13 cellular contexts compared by ENCODE assay signal in the genomic region with DNA sequence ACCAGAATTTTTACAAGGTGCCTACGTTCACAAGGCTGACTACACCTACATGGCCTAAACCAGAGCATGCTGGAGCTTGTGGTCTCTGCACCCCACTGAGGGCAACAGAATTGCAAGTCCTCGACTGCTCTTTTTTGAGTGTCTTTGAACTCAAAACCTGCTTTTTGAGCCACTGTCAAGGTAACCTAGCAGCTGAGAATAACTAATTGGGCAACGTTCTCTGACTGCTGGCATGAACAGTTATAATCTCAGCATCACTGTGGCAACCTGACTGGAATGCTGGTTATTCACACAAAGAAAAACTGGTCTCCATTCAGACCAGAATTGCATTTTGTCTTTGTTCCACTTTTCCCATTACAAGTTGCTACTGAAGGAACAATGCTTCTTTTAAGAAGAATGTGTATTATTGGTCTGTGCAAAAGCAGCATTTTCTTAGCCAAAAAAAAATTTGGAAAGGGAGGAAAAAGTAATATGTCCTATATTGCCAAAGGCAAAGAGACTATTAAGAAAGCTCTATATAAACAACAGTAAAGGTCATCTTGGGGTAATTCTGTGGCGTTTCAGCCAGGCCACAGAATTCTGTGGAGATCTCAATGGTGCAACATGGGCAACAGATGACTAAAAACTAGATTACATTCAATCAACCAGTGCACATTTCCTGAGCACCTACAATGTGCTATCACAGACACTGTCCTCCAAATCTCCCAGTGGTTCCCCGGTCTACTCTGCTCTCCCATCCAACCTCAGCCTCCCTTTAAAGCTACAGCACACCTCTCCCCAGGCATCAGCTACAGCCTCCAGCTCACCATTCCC.
DNase-seq lines count a peak whose midpoint lies in the region; ATAC-seq and TF ChIP-seq lines count a peak whose summit lies in the region.
"Had no signal": no experiment of that assay in that cellular context is flagged by ENCODE, and none has a peak within 500 bp of the region (broad histone marks: within the 10 kb centered on the region; RNA-seq: fewer than 3 reads in every experiment).

No MANE protein-coding gene starts in this region.

- H3K4me3 ChIP-seq in mammary epithelial cell (replicated peaks in 1 of 3; ENCODE audit: insufficient read depth in 1 of 3, low read depth in 2 of 3, low read length in 3 of 3) (no peak overlapping the region), aorta (ENCODE audit: low read length in 2 of 2) (no peak overlapping the region)
- H3K4me3 ChIP-seq: cardiac muscle cell had no signal

- BruUV-seq in mammary epithelial cell (replicated peaks; lab: Mats Ljungman, UMichigan): no TSS peak

- no peaks in the 10 kb centered on the region for H3K9me3 Mint-ChIP-seq in nephron

- no peak overlapping the region for H3K27ac ChIP-seq in mammary epithelial cell (ENCODE audit: insufficient read depth, low read depth, low read length)
- H3K27ac ChIP-seq in aorta (ENCODE audit: low read depth in 1 of 2, low read length in 2 of 2): no peak overlapping the region
- H3K27ac ChIP-seq: cardiac muscle cell, WERI-Rb-1 had no signal

- H3K9me3 ChIP-seq in mammary epithelial cell (replicated peaks; ENCODE audit: insufficient read depth, low read length) (no peaks in the 10 kb centered on the region), aorta (ENCODE audit: control insufficient read depth, low read length) (no peaks in the 10 kb centered on the region)

- H3K36me3 Mint-ChIP-seq in nephron (ENCODE audit: low read depth): no peaks in the 10 kb centered on the region

- H3K27me3 ChIP-seq in mammary epithelial cell (ENCODE audit: insufficient read depth, low read length) (no peaks in the 10 kb centered on the region), aorta (ENCODE audit: control insufficient read depth in 1 of 2, insufficient read depth in 2 of 2, low read length in 1 of 2) (no peaks in the 10 kb centered on the region)
- H3K27me3 ChIP-seq: cardiac muscle cell had no signal

- no peaks in the 10 kb centered on the region for H3K79me2 ChIP-seq in mammary epithelial cell (ENCODE audit: insufficient read depth, low read length)

- TF ChIP-seq CTCF in mammary epithelial cell (conservative IDR thresholded peaks at IDR 0.05 in 1 of 2, IDR thresholded peaks at IDR 0.05 in 1 of 2; ENCODE audit: extremely low read depth in 1 of 2, insufficient read depth in 1 of 2, low read depth in 1 of 2, low read length in 2 of 2) (no peak), nephron (IDR thresholded peaks at IDR 0.05; ENCODE audit: unreplicated experiment in 3 of 3) (no peak)

- in situ Hi-C loops in mammary epithelial cell (cut with MboI; ENCODE audit: low sequenced_read_pairs in 2 of 2): no loop called here

- H3K36me3 ChIP-seq in mammary epithelial cell (ENCODE audit: insufficient read depth, low read length) (no peaks in the 10 kb centered on the region), aorta (ENCODE audit: control insufficient read depth in 1 of 2, insufficient read depth in 2 of 2, low read length in 1 of 2) (no peaks in the 10 kb centered on the region)
- H3K36me3 ChIP-seq: cardiac muscle cell, WERI-Rb-1 had no signal

- intact Hi-C loops in mammary epithelial cell (cut with micrococcal nuclease): loop anchor here (2.0 kb wide), 1 partner anchor 197 kb away; no protein-coding TSS in a partner anchor
- intact Hi-C loops in aorta (cut with DNase I): no loop called here

- dilution Hi-C loops in mammary epithelial cell (cut with HindIII; ENCODE audit: low sequenced_read_pairs): no loop called here

- H4K20me1 ChIP-seq in mammary epithelial cell (ENCODE audit: insufficient read depth, low read length): no peaks in the 10 kb centered on the region

- WGBS in mammary epithelial cell (ENCODE audit: low coverage, missing lambda C conversion rate): 33% methylated on average over 5 of the region's 5 CpGs
- WGBS in aorta, 2 donors: 40 to 43% methylated on average over 5 of the region's 5 CpGs

- no peaks in the 10 kb centered on the region for H3K27me3 Mint-ChIP-seq in nephron (ENCODE audit: low read depth)

- ATAC-seq in HG02884 (IDR thresholded peaks at IDR 0.05; ENCODE audit: unreplicated experiment) (peak; percentile 72), aorta (ENCODE audit: low FRiP score) (no peak)
- ATAC-seq: sciatic nerve had no signal

- no peak overlapping the region for H3K9ac ChIP-seq in mammary epithelial cell (ENCODE audit: insufficient read depth, low read length)

- DNase-seq in GM04504 (ENCODE audit: low read depth) (peak; percentile 23), mammary epithelial cell (peak; percentile 57), retina (no peak), aorta (no peak)
- no peak for DNase-seq in activated CD4-positive, CD25-positive, alpha-beta regulatory T cell treated with anti-CD3 and anti-CD28 coated beads, Interleukin-2, amount 50 U/mL, for 72 hours
- no peak for DNase-seq in activated naive CD4-positive, alpha-beta T cell (lab: John Stamatoyannopoulos, UW)
- DNase-seq: NCI-H510A treated with DMSO at 0.1 percent for 48 hours; stimulated activated naive CD4-positive, alpha-beta T cell treated with Interleukin-2 at 50 U/mL for 16 hours; WERI-Rb-1 had no signal

- H3K4me1 Mint-ChIP-seq in nephron: peaks cover 68% of the 10 kb centered on the region

- H2AFZ ChIP-seq in mammary epithelial cell (ENCODE audit: low read depth, low read length): no peak overlapping the region

- H3K27ac Mint-ChIP-seq in nephron: peak overlapping the region; percentile 28 to 68 (median 59)

- H3K4me2 ChIP-seq in mammary epithelial cell (ENCODE audit: insufficient read depth, low read depth, low read length): no peak overlapping the region

- H3K4me1 ChIP-seq in mammary epithelial cell (ENCODE audit: insufficient read depth, low read length) (no peaks in the 10 kb centered on the region), aorta (ENCODE audit: control insufficient read depth in 1 of 2, insufficient read depth in 2 of 2, low read length in 2 of 2) (peaks cover 0 to 3% of the 10 kb centered on the region in 2 donors)

- H3K4me3 Mint-ChIP-seq in nephron: no peak overlapping the region

- CTCF ChIA-PET in mammary epithelial cell (lab: Charles Lee; ENCODE audit: low non-redundant PET): no interaction called here

Comparison
In these comparisons a context has a peak if more than half of its experiments do, and no peak if none do; other contexts are left out.
1. DNase-seq: peak in GM04504 (single experiment) and mammary epithelial cell (single experiment); none in activated CD4-positive, CD25-positive, alpha-beta regulatory T cell treated with anti-CD3 and anti-CD28 coated beads, Interleukin-2, amount 50 U/mL, for 72 hours (single experiment), retina (single experiment), activated naive CD4-positive, alpha-beta T cell (0 of 4) and aorta (0 of 2).